ENCODE assay signal across 27 cellular contexts in the genomic region with DNA sequence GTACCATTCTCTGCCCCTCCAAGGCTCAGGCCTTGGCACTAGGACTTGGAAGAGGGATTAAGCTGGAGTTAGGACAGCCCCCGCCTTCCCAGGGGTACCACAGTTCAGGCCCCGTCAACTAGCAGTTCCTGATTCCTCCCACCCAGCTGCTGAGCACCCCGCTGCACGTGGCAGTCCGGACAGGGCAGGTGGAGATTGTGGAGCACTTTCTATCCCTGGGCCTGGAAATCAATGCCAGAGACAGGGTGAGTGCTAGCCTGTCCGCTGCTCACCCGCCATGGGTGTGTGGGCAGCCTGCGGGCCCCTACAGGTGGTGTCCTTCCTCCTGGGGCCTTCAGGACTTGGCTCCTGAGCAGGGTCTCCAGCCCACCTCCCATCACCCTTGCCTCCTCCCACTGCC. TPM values are rescaled to one million over a fixed set of nuclear protein-coding genes. Genes with fewer than 3 reads are reported as not detected.
"Had no signal": no experiment of that assay in that cellular context is flagged by ENCODE, and none has a peak within 500 bp of the region (broad histone marks: within the 10 kb centered on the region; RNA-seq: fewer than 3 reads in every experiment).

No MANE protein-coding gene starts in this region.

- ATAC-seq: effector memory CD8-positive, alpha-beta T cell; naive thymus-derived CD8-positive, alpha-beta T cell; stimulated activated naive CD8-positive, alpha-beta T cell treated with anti-CD3 and anti-CD28 coated beads, Interleukin-15, Interleukin-2, amounts not matched to agents 100 U/mL and 50 U/mL, for 24 hours had no signal

- H3K27me3 Mint-ChIP-seq: effector memory CD8-positive, alpha-beta T cell; type B pancreatic cell had no signal

- H3K27me3 ChIP-seq: right atrium auricular region, testis, tibial artery had no signal

- H3K36me3 Mint-ChIP-seq: naive thymus-derived CD8-positive, alpha-beta T cell; type B pancreatic cell had no signal

- H3K9me3 Mint-ChIP-seq: effector memory CD8-positive, alpha-beta T cell; naive thymus-derived CD8-positive, alpha-beta T cell; neural crest cell; type B pancreatic cell had no signal

- H3K36me3 ChIP-seq: esophagus squamous epithelium, neutrophil, prostate gland, right atrium auricular region, tibial artery had no signal

- H3K4me1 ChIP-seq: prostate gland, testis had no signal

- H3K4me3 Mint-ChIP-seq: effector memory CD8-positive, alpha-beta T cell; naive thymus-derived CD8-positive, alpha-beta T cell; neural crest cell; type B pancreatic cell had no signal

- H3K27ac Mint-ChIP-seq: naive thymus-derived CD8-positive, alpha-beta T cell; type B pancreatic cell had no signal

- DNase-seq: cortex of kidney; effector memory CD8-positive, alpha-beta T cell; erythroblast; esophagus squamous epithelium; foreskin melanocyte; mesendoderm; naive thymus-derived CD8-positive, alpha-beta T cell; small intestine; stimulated activated CD4-positive, alpha-beta T cell treated with anti-CD3 and anti-CD28 coated beads, Interleukin-12 subunit alpha, Interleukin-12 subunit beta, amount 100 ng/mL, for 4 hours; stimulated activated CD4-positive, alpha-beta T cell treated with anti-CD3 and anti-CD28 coated beads, Interleukin-1b, Interleukin-23, amount 100 ng/mL, for 48 hours; stimulated activated CD4-positive, alpha-beta T cell treated with anti-CD3 and anti-CD28 coated beads, Interleukin-4, amount 100 ng/mL, for 1 hour; stimulated activated CD8-positive, alpha-beta memory T cell treated with anti-CD3 and anti-CD28 coated beads, Interleukin-4, amount 100 ng/mL, for 48 hours; stimulated activated naive CD8-positive, alpha-beta T cell treated with anti-CD3 and anti-CD28 coated beads, Interleukin-15, Interleukin-2, amounts not matched to agents 100 U/mL and 50 U/mL, for 24 hours; substantia nigra; testis; tibial artery had no signal

- H3K27ac ChIP-seq: esophagus squamous epithelium, neutrophil, parathyroid adenoma, prostate gland, testis, tibial artery had no signal

- H3K4me3 ChIP-seq: esophagus squamous epithelium, prostate gland, right atrium auricular region, testis, tibial artery had no signal

- H3K9me3 ChIP-seq: esophagus squamous epithelium, neutrophil, prostate gland, right atrium auricular region, testis, tibial artery had no signal

RNA-seq across cellular contexts. Expression of gene HOGA1, which starts 2.0 kb away (rescaled TPM):
- total RNA-seq: naive thymus-derived CD8-positive, alpha-beta T cell had no signal
- polyA plus RNA-seq: naive thymus-derived CD8-positive, alpha-beta T cell had no signal

RNA-seq across cellular contexts. Expression of gene C10orf62, which starts 7.4 kb away (rescaled TPM):
- total RNA-seq: dermis microvascular lymphatic vessel endothelial cell; esophagus squamous epithelium; lung microvascular endothelial cell; naive thymus-derived CD8-positive, alpha-beta T cell; neural crest cell; urinary bladder had no signal
- polyA plus RNA-seq: keratinocyte; naive thymus-derived CD8-positive, alpha-beta T cell; small intestine; urinary bladder had no signal

RNA-seq across cellular contexts. Expression of gene ANKRD2, which starts 9.6 kb away (rescaled TPM):
- total RNA-seq: liver; naive thymus-derived CD8-positive, alpha-beta T cell; neural crest cell had no signal
- polyA plus RNA-seq: liver; naive thymus-derived CD8-positive, alpha-beta T cell had no signal
